In genomic region chr14:23090254-23090636, GRCh38 we compare ENCODE assay signal across 23 cellular contexts. TPM values are rescaled to one million over a fixed set of nuclear protein-coding genes. Genes with fewer than 3 reads are reported as not detected.
DNase-seq lines count a peak whose midpoint lies in the region; ATAC-seq, FAIRE-seq and TF ChIP-seq lines count a peak whose summit lies in the region.
"Had no signal": no experiment of that assay in that cellular context is flagged by ENCODE, and none has a peak within 500 bp of the region (broad histone marks: within the 10 kb centered on the region; RNA-seq: fewer than 3 reads in every experiment).

No MANE protein-coding gene starts in this region.

- dilution Hi-C loops in IMR-90 (cut with HindIII; ENCODE audit: low sequenced_read_pairs, unreplicated experiment): no loop called here

- CTCF ChIA-PET in IMR-90 (lab: Yijun Ruan, JAX): interaction anchor here (1.4 kb wide), 2 partner anchors 13 to 21 kb away, joined by 5 to 7 read pairs; no protein-coding TSS in a partner anchor

- DNase-seq in activated naive CD4-positive, alpha-beta T cell treated with Interleukin-2 at 50 U/mL for 16 hours: no peak
- no peak for DNase-seq in IMR-90
- DNase-seq in astrocyte (ENCODE audit: low read depth): no peak
- DNase-seq in erythroblast (lab: John Stamatoyannopoulos, UW): no peak
- DNase-seq in H9: no peak
- DNase-seq in amygdala (lab: John Stamatoyannopoulos, UW): no peak
- DNase-seq: CD8-positive, alpha-beta memory T cell; DMS53; EL; GOT3; KBM-7; NCI-H1105 treated with DMSO at 0.1 percent for 48 hours; NCI-H1694 treated with DMSO at 0.1 percent for 48 hours; NCI-H2107; NCI-H226; NCI-H524; NCI-H82; SHP77 had no signal

- H4K8ac ChIP-seq in IMR-90 (ENCODE audit: low read depth in 2 of 2, low read length in 2 of 2) (no peak overlapping the region), H9 (replicated peaks; ENCODE audit: insufficient read length, low read depth, low read length) (no peak overlapping the region)

- no peaks in the 10 kb centered on the region for H3K9me3 Mint-ChIP-seq in activated naive CD4-positive, alpha-beta T cell treated with anti-CD3 and anti-CD28 coated beads, Interleukin-2, amount 50 U/mL, for 24 hours
- H3K9me3 Mint-ChIP-seq in astrocyte (ENCODE audit: unreplicated experiment) (no peaks in the 10 kb centered on the region), nephron (no peaks in the 10 kb centered on the region), H9 (no peaks in the 10 kb centered on the region)
- H3K9me3 Mint-ChIP-seq: CD8-positive, alpha-beta memory T cell had no signal

- intact Hi-C loops in IMR-90 (cut with micrococcal nuclease): no loop called here

- H2BK5ac ChIP-seq in IMR-90 (ENCODE audit: low read depth, low read length, poor library complexity, severe bottlenecking): no peak overlapping the region
- H2BK5ac ChIP-seq in H9 (ENCODE audit: insufficient read length, low read length): no peak overlapping the region

- H3T11ph ChIP-seq in H9 (ENCODE audit: low read length): no peak overlapping the region

- no TSS peak for BruUV-seq in IMR-90 (replicated peaks; lab: Mats Ljungman, UMichigan)

- H3K79me2 ChIP-seq in astrocyte (ENCODE audit: insufficient read depth, low read length) (peaks cover 59% of the 10 kb centered on the region), H9 (ENCODE audit: insufficient read depth, low read length) (peaks cover 16% of the 10 kb centered on the region)

- H3K18ac ChIP-seq in IMR-90 (ENCODE audit: low read depth, low read length): no peak overlapping the region
- H3K18ac ChIP-seq in H9 (ENCODE audit: insufficient read length, low read depth, low read length): no peak overlapping the region

- POLR2A ChIA-PET in IMR-90 (lab: Charles Lee; ENCODE audit: unreplicated experiment): interaction anchor here (0.7 kb wide), 1 partner anchor 11 kb away, joined by 3 read pairs; no protein-coding TSS in a partner anchor

- peaks cover 6% of the 10 kb centered on the region for H3K23me2 ChIP-seq in H9 (ENCODE audit: insufficient read length, low read depth, low read length, poor library complexity, severe bottlenecking)

- H3K56ac ChIP-seq in IMR-90 (ENCODE audit: extremely low read depth, insufficient read depth, low read length) (no peak overlapping the region), H9 (ENCODE audit: insufficient read length, low read depth, low read length) (no peak overlapping the region)

- no peak overlapping the region for H3K4me3 Mint-ChIP-seq in activated naive CD4-positive, alpha-beta T cell treated with anti-CD3 and anti-CD28 coated beads, Interleukin-2, amount 50 U/mL, for 24 hours
- peak overlapping the region; percentile 28 for H3K4me3 Mint-ChIP-seq in astrocyte (ENCODE audit: unreplicated experiment)
- peak overlapping the region in 2 of 3 experiments; percentile 41 to 53 for H3K4me3 Mint-ChIP-seq in nephron
- H3K4me3 Mint-ChIP-seq in H9: no peak overlapping the region

- no peak for TF ChIP-seq CTCF in IMR-90 (conservative IDR thresholded peaks at IDR 0.05; ENCODE audit: low read depth, low read length)
- TF ChIP-seq CTCF in astrocyte (IDR thresholded peaks at IDR 0.05; ENCODE audit: insufficient read depth, low read depth, low read length): no peak
- no peak for TF ChIP-seq CTCF in nephron (IDR thresholded peaks at IDR 0.05; ENCODE audit: unreplicated experiment in 3 of 3)
- no peak for TF ChIP-seq CTCF in H9 (conservative IDR thresholded peaks at IDR 0.05)

- peak overlapping the region; percentile 20; the same call in 1 of the 2 replicates for H3K23ac ChIP-seq in IMR-90 (ENCODE audit: low read depth, low read length)
- H3K23ac ChIP-seq in H9 (ENCODE audit: insufficient read length, low read depth, low read length): no peak overlapping the region

- no peak overlapping the region for H3K4ac ChIP-seq in IMR-90 (ENCODE audit: low read depth, low read length)
- no peak overlapping the region for H3K4ac ChIP-seq in H9 (ENCODE audit: low read depth, low read length)

- H2BK20ac ChIP-seq in IMR-90 (ENCODE audit: low read depth, low read length) (no peak overlapping the region), H9 (ENCODE audit: low read depth, low read length, poor library complexity, severe bottlenecking) (no peak overlapping the region)

- H3K4me3 ChIP-seq in IMR-90 (ENCODE audit: insufficient read depth, low read depth, low read length) (no peak overlapping the region), astrocyte (ENCODE audit: insufficient read depth, low read depth, low read length) (no peak overlapping the region)
- H3K4me3 ChIP-seq: BLaER1 treated with 17β-estradiol and CSF1 and Interleukin-3, amounts not matched to agents 10 nM and 100 nM; GM12878 had no signal

- no peaks in the 10 kb centered on the region for H3K27me3 Mint-ChIP-seq in activated naive CD4-positive, alpha-beta T cell treated with anti-CD3 and anti-CD28 coated beads, Interleukin-2, amount 50 U/mL, for 24 hours
- no peaks in the 10 kb centered on the region for H3K27me3 Mint-ChIP-seq in astrocyte (ENCODE audit: low read depth, unreplicated experiment)
- H3K27me3 Mint-ChIP-seq in nephron (ENCODE audit: low read depth): no peaks in the 10 kb centered on the region
- H3K27me3 Mint-ChIP-seq in H9 (ENCODE audit: low read depth): no peaks in the 10 kb centered on the region
- H3K27me3 Mint-ChIP-seq: CD8-positive, alpha-beta memory T cell had no signal

- no peak overlapping the region for H2BK15ac ChIP-seq in IMR-90 (ENCODE audit: low read depth, low read length)
- H2BK15ac ChIP-seq in H9 (ENCODE audit: low read depth, low read length): no peak overlapping the region

- no peak overlapping the region for H2BK12ac ChIP-seq in H9 (ENCODE audit: insufficient read length, low read depth, low read length)

- H2AFZ ChIP-seq in IMR-90 (replicated peaks; ENCODE audit: low read length, poor library complexity) (no peak overlapping the region), astrocyte (ENCODE audit: low read depth, low read length) (no peak overlapping the region), H9 (ENCODE audit: low read length) (no peak overlapping the region)

- in situ Hi-C loops in IMR-90 (cut with MboI; ENCODE audit: low sequenced_read_pairs): loop anchor here (25.0 kb wide), 1 partner anchor 1047 kb away; the partner anchor contains the start of genes EMC9, FITM1, PSME1 and PSME2

- H3K27me3 ChIP-seq in IMR-90 (ENCODE audit: control insufficient read depth, insufficient read depth, low read length): no peaks in the 10 kb centered on the region
- H3K27me3 ChIP-seq in astrocyte (ENCODE audit: insufficient read depth, low read length): no peaks in the 10 kb centered on the region
- no peaks in the 10 kb centered on the region for H3K27me3 ChIP-seq in H9 (ENCODE audit: insufficient read depth, low read length)
- H3K27me3 ChIP-seq: BLaER1 treated with 17β-estradiol and CSF1 and Interleukin-3, amounts not matched to agents 10 nM and 100 nM had no signal

- FAIRE-seq in astrocyte (lab: Jason Lieb, UNC): no peak
- FAIRE-seq: GM12878 had no signal

- peaks cover 24% of the 10 kb centered on the region for H3K36me3 Mint-ChIP-seq in activated naive CD4-positive, alpha-beta T cell treated with anti-CD3 and anti-CD28 coated beads, Interleukin-2, amount 50 U/mL, for 24 hours
- H3K36me3 Mint-ChIP-seq in astrocyte (ENCODE audit: low read depth, unreplicated experiment): peaks cover 6% of the 10 kb centered on the region
- peaks cover 55% of the 10 kb centered on the region for H3K36me3 Mint-ChIP-seq in nephron (ENCODE audit: low read depth)
- H3K36me3 Mint-ChIP-seq in H9 (ENCODE audit: insufficient read depth in 1 of 3, low read depth in 3 of 3): peaks cover 42 to 75% (median 73%) of the 10 kb centered on the region in 3 experiments; a peak in 6 of 7 replicates

- ATAC-seq in IMR-90 (ENCODE audit: low read depth): no peak
- ATAC-seq: GM12878 had no signal

- H3K79me1 ChIP-seq in IMR-90 (ENCODE audit: low read depth in 1 of 2, low read length in 2 of 2) (peaks cover 27 to 50% of the 10 kb centered on the region in 2 experiments), H9 (ENCODE audit: insufficient read depth, low read depth, low read length, poor library complexity, severe bottlenecking) (peaks cover 3% of the 10 kb centered on the region)

- H3K4me1 Mint-ChIP-seq in activated naive CD4-positive, alpha-beta T cell treated with anti-CD3 and anti-CD28 coated beads, Interleukin-2, amount 50 U/mL, for 24 hours: peaks cover 62% of the 10 kb centered on the region
- peaks cover 27% of the 10 kb centered on the region for H3K4me1 Mint-ChIP-seq in astrocyte (ENCODE audit: low read depth, unreplicated experiment)
- peaks cover 5% of the 10 kb centered on the region for H3K4me1 Mint-ChIP-seq in nephron
- H3K4me1 Mint-ChIP-seq in H9: peaks cover 6 to 7% of the 10 kb centered on the region in 2 experiments; a peak in 1 of 4 replicates

- no peak for TF ChIP-seq POLR2A in IMR-90 (IDR thresholded peaks at IDR 0.05; ENCODE audit: low read depth, low read length)
- no peak for TF ChIP-seq POLR2A in erythroblast (IDR thresholded peaks at IDR 0.05; ENCODE audit: low read length)

- H2AK5ac ChIP-seq in IMR-90 (ENCODE audit: low read depth, low read length): no peak overlapping the region
- no peak overlapping the region for H2AK5ac ChIP-seq in H9 (ENCODE audit: insufficient read length, low read length)

- H3K9me3 ChIP-seq in IMR-90 (ENCODE audit: control insufficient read depth, insufficient read depth, low read length) (no peaks in the 10 kb centered on the region), astrocyte (ENCODE audit: insufficient read depth, low read depth, low read length) (no peaks in the 10 kb centered on the region), H9 (ENCODE audit: control insufficient read depth, low read depth, low read length) (no peaks in the 10 kb centered on the region)
- H3K9me3 ChIP-seq: BLaER1 treated with 17β-estradiol and CSF1 and Interleukin-3, amounts not matched to agents 10 nM and 100 nM had no signal

- H4K91ac ChIP-seq in IMR-90 (ENCODE audit: insufficient read depth, low read depth, low read length): no peak overlapping the region
- no peak overlapping the region for H4K91ac ChIP-seq in H9 (ENCODE audit: insufficient read length, low read depth, low read length)

- no peak overlapping the region for H3K9ac ChIP-seq in IMR-90 (ENCODE audit: low read depth, low read length)
- H3K9ac ChIP-seq in astrocyte (ENCODE audit: low read length): no peak overlapping the region
- no peak overlapping the region for H3K9ac ChIP-seq in H9 (ENCODE audit: extremely low read depth, insufficient read length, low read length)

- H3K4me2 ChIP-seq in IMR-90 (ENCODE audit: low read depth, low read length) (no peak overlapping the region), astrocyte (ENCODE audit: low read length) (no peak overlapping the region), H9 (ENCODE audit: insufficient read depth, insufficient read length, low read length) (no peak overlapping the region)
- H3K4me2 ChIP-seq: BLaER1 treated with 17β-estradiol and CSF1 and Interleukin-3, amounts not matched to agents 10 nM and 100 nM had no signal

- H2AK9ac ChIP-seq in IMR-90 (replicated peaks; ENCODE audit: low read depth, low read length, poor library complexity): no peak overlapping the region

- no peaks in the 10 kb centered on the region for H3K9me1 ChIP-seq in IMR-90 (ENCODE audit: insufficient read depth, low read length)

- peaks cover 22% of the 10 kb centered on the region; the same call in 1 of the 2 replicates for H4K20me1 ChIP-seq in IMR-90 (ENCODE audit: insufficient read depth, low read length)
- peaks cover 55% of the 10 kb centered on the region for H4K20me1 ChIP-seq in astrocyte (ENCODE audit: insufficient read depth, low read length)
- H4K20me1 ChIP-seq in H9 (ENCODE audit: control insufficient read depth, insufficient read depth, insufficient read length): no peaks in the 10 kb centered on the region

- H4K5ac ChIP-seq in IMR-90 (ENCODE audit: low read depth, low read length): no peak overlapping the region
- no peak overlapping the region for H4K5ac ChIP-seq in H9 (ENCODE audit: insufficient read length, low read depth, low read length)

- peaks cover 21% of the 10 kb centered on the region for H3K36me3 ChIP-seq in IMR-90 (ENCODE audit: control insufficient read depth, insufficient read depth, low read length)
- H3K36me3 ChIP-seq in astrocyte (ENCODE audit: insufficient read depth, low read length): peaks cover 55% of the 10 kb centered on the region

- H2BK120ac ChIP-seq in IMR-90 (ENCODE audit: low read depth, low read length) (no peak overlapping the region), H9 (ENCODE audit: low read depth, low read length, poor library complexity, severe bottlenecking) (no peak overlapping the region)

- H3K27ac Mint-ChIP-seq in activated naive CD4-positive, alpha-beta T cell treated with anti-CD3 and anti-CD28 coated beads, Interleukin-2, amount 50 U/mL, for 24 hours: peak overlapping the region; percentile 81
- H3K27ac Mint-ChIP-seq in astrocyte (ENCODE audit: unreplicated experiment): no peak overlapping the region
- H3K27ac Mint-ChIP-seq in nephron: peak overlapping the region in 1 of 3 experiments; percentile 81
- no peak overlapping the region for H3K27ac Mint-ChIP-seq in H9

- H3K27ac ChIP-seq in IMR-90 (ENCODE audit: insufficient read depth, low read length) (no peak overlapping the region), astrocyte (ENCODE audit: low read depth, low read length) (no peak overlapping the region), H9 (ENCODE audit: insufficient read length, low read depth, low read length) (no peak overlapping the region)
- H3K27ac ChIP-seq: BLaER1 treated with 17β-estradiol and CSF1 and Interleukin-3, amounts not matched to agents 10 nM and 100 nM had no signal

- H3K4me1 ChIP-seq in IMR-90 (ENCODE audit: control insufficient read depth, insufficient read depth, low read length) (no peaks in the 10 kb centered on the region; the same call in 1 of the 2 replicates), astrocyte (ENCODE audit: insufficient read depth, low read length) (peaks cover 9% of the 10 kb centered on the region), H9 (ENCODE audit: insufficient read depth, low read length) (peaks cover 2% of the 10 kb centered on the region; the same call in 1 of the 2 replicates)

- 93% methylated on average over 3 of the region's 4 CpGs; no CpG with 5 or more reads in 1 of the 2 experiments for WGBS in IMR-90 (ENCODE audit: extremely low coverage in 2 of 2, insufficient read length in 1 of 2), 2 experiments
- no CpG with 5 or more reads among the region's 4 CpGs for WGBS in H9 (ENCODE audit: extremely low coverage, insufficient read length, low lambda C conversion rate)

- TF ChIP-seq RAD21 in IMR-90 (IDR thresholded peaks at IDR 0.05; ENCODE audit: low read length): no peak

- H3K14ac ChIP-seq in IMR-90 (replicated peaks; ENCODE audit: low read depth, low read length) (no peak overlapping the region), H9 (ENCODE audit: insufficient read depth, low read length) (no peak overlapping the region)

RNA-seq across cellular contexts. Expression of gene ACIN1, which starts 4.7 kb away (rescaled TPM):
- 71.9 and 73.8 TPM in 2 replicates for total RNA-seq in IMR-90 (2012; rRNA removed)
- polyA plus RNA-seq in IMR-90 (2012; rRNA removed): 167 and 185 TPM in 2 replicates
- polyA plus RNA-seq in IMR-90 (2012; cell fraction: cytosol; rRNA removed): 47.0 and 54.1 TPM in 2 replicates
- polyA plus RNA-seq in IMR-90 (2012; cell fraction: nucleus; rRNA removed; ENCODE audit: low replicate concordance): 631 and 1,195 TPM in 2 replicates
- total RNA-seq in astrocyte: 186 and 208 TPM in 2 replicates
- 314 and 333 TPM in 2 replicates for total RNA-seq in H9 (2021)

RNA-seq across cellular contexts. Expression of gene C14orf119, which starts 5.1 kb away (rescaled TPM):
- total RNA-seq in IMR-90 (2012; rRNA removed) (61.9 and 83.7 TPM in 2 replicates), astrocyte (79.5 and 83.9 TPM in 2 replicates), H9 (2021) (65.1 and 66.9 TPM in 2 replicates)
- polyA plus RNA-seq in IMR-90 (2012; rRNA removed): 74.0 and 86.3 TPM in 2 replicates
- polyA plus RNA-seq in IMR-90 (2012; cell fraction: cytosol; rRNA removed): 36.7 and 38.7 TPM in 2 replicates
- polyA plus RNA-seq in IMR-90 (2012; cell fraction: nucleus; rRNA removed; ENCODE audit: low replicate concordance): 13.9 and 46.2 TPM in 2 replicates

RNA-seq across cellular contexts. Expression of gene CIROP, which starts 14.5 kb away (rescaled TPM):
- 0.28 and 0.36 TPM in 2 replicates for total RNA-seq in IMR-90 (2012; rRNA removed)
- polyA plus RNA-seq in IMR-90 (2012; rRNA removed): 0.31 and 0.37 TPM in 2 replicates
- polyA plus RNA-seq in IMR-90 (2012; cell fraction: cytosol; rRNA removed): 0.23 and 0.43 TPM in 2 replicates
- 1.3 and 1.8 TPM in 2 replicates for polyA plus RNA-seq in IMR-90 (2012; cell fraction: nucleus; rRNA removed; ENCODE audit: low replicate concordance)
- total RNA-seq in astrocyte: not detected in 2 replicates
- total RNA-seq in H9 (2021): not detected in 2 replicates
- total RNA-seq: CD8-positive, alpha-beta memory T cell; GM12878; RPMI7951 had no signal
- polyA plus RNA-seq: CD8-positive, alpha-beta memory T cell; GM12878 had no signal

RNA-seq across cellular contexts. Expression of gene CEBPE, which starts 28.8 kb away (rescaled TPM):
- not detected in 2 replicates for total RNA-seq in IMR-90 (2012; rRNA removed)
- 0.05 TPM in 1 of 2 replicates, not detected in the other for polyA plus RNA-seq in IMR-90 (2012; rRNA removed)
- not detected in 2 replicates for polyA plus RNA-seq in IMR-90 (2012; cell fraction: cytosol; rRNA removed)
- not detected in 2 replicates for polyA plus RNA-seq in IMR-90 (2012; cell fraction: nucleus; rRNA removed; ENCODE audit: low replicate concordance)
- not detected in 2 replicates for total RNA-seq in astrocyte
- total RNA-seq in H9 (2021): not detected in 2 replicates
- total RNA-seq: RPMI7951 had no signal
- polyA plus RNA-seq: CD8-positive, alpha-beta memory T cell had no signal

RNA-seq across cellular contexts. Expression of gene CDH24, which starts 32.9 kb away (rescaled TPM):
- total RNA-seq in IMR-90 (2012; rRNA removed) (3.6 and 3.9 TPM in 2 replicates), astrocyte (17.4 and 22.2 TPM in 2 replicates), H9 (2021) (16.7 and 16.9 TPM in 2 replicates)
- polyA plus RNA-seq in IMR-90 (2012; rRNA removed): 24.4 and 30.0 TPM in 2 replicates
- polyA plus RNA-seq in IMR-90 (2012; cell fraction: cytosol; rRNA removed): 11.1 and 16.7 TPM in 2 replicates
- polyA plus RNA-seq in IMR-90 (2012; cell fraction: nucleus; rRNA removed; ENCODE audit: low replicate concordance): 239 and 468 TPM in 2 replicates

Comparison
In these comparisons a context has a peak if more than half of its experiments do, and no peak if none do; other contexts are left out.
1. H3K4me3 Mint-ChIP-seq: peak in astrocyte (single experiment) and nephron (2 of 3); none in activated naive CD4-positive, alpha-beta T cell treated with anti-CD3 and anti-CD28 coated beads, Interleukin-2, amount 50 U/mL, for 24 hours (single experiment) and H9 (0 of 2).